Comparison of ENCODE assay signal across 8 cellular contexts in genomic region chr22:39319284-39320170, GRCh38. TPM values are rescaled to one million over a fixed set of nuclear protein-coding genes. Genes with fewer than 3 reads are reported as not detected.
DNase-seq lines count a peak whose midpoint lies in the region; ATAC-seq and TF ChIP-seq lines count a peak whose summit lies in the region.

RPL3 (minus strand) TSS chr22:39319623; CDS start chr22:39319597, 26 bp downstream.

- intact Hi-C loops in T-helper 2 cell treated with Interferon-gamma antibody and Interleukin-4, amounts not matched to agents 100 ng/mL and 5 ng/mL, for 36 hours (cut with micrococcal nuclease): loop anchor here (1.0 to 10.0 kb wide), 9 partner anchors 75 to 812 kb away; partner anchors contain the start of genes APOBEC3C, ATF4, CBX7 and DDX17
- intact Hi-C loops in uterus (cut with DNase I; ENCODE audit: low total_unique reads): loop anchor here (5.0 kb wide), 1 partner anchor 167 kb away; the partner anchor contains the start of gene CBX7

- H3K27me3 ChIP-seq in right atrium auricular region (no peaks in the 10 kb centered on the region), uterus (no peaks in the 10 kb centered on the region)

- peak; percentile 86 for ATAC-seq in HG02885 (IDR thresholded peaks at IDR 0.05; ENCODE audit: poor library complexity, unreplicated experiment)

- DNase-seq in NCI-H187 (lab: John Stamatoyannopoulos, UW) (peak; percentile 58 to 81), anterior cingulate cortex (lab: John Stamatoyannopoulos, UW) (peak; percentile 76 to 98 (median 94)), right atrium auricular region (ENCODE audit: low spot score) (peak; percentile 98), pulmonary artery endothelial cell (ENCODE audit: low read depth, low spot score) (peak; percentile 98), uterus (peak; percentile 97 to 98)

- H3K27ac ChIP-seq in right atrium auricular region (peak within 1 kb of the TSS; percentile 97 to 99), uterus (peak within 1 kb of the TSS; percentile 94 to 96)

- H3K4me3 ChIP-seq in right atrium auricular region: peak within 1 kb of the TSS; percentile 65 to 72
- H3K4me3 ChIP-seq in uterus: peak within 1 kb of the TSS; percentile 60 to 63

- TF ChIP-seq CTCF in right atrium auricular region (IDR thresholded peaks at IDR 0.05): no peak
- TF ChIP-seq CTCF in uterus (IDR thresholded peaks at IDR 0.05): peak; percentile 17 to 33 (median 23)

- peak; percentile 100 for TF ChIP-seq POLR2A in GM15510 (IDR thresholded peaks at IDR 0.05; ENCODE audit: borderline replicate concordance, extremely low read depth, insufficient read length)
- TF ChIP-seq POLR2A in uterus (IDR thresholded peaks at IDR 0.05): peak; percentile 61 to 85

- H3K9me3 ChIP-seq in right atrium auricular region (no peaks in the 10 kb centered on the region), uterus (no peaks in the 10 kb centered on the region)

- H3K4me1 ChIP-seq in right atrium auricular region (peaks cover 0 to 44% of the 10 kb centered on the region in 2 donors), uterus (peaks cover 0 to 24% of the 10 kb centered on the region in 2 donors)

- H3K36me3 ChIP-seq in right atrium auricular region (peaks cover 39% of the 10 kb centered on the region), uterus (no peaks in the 10 kb centered on the region)

RNA-seq across cellular contexts. Expression of gene RPL3, which starts in this region (rescaled TPM):
- 1,736 and 1,740 TPM in 2 replicates for total RNA-seq in T-helper 2 cell treated with Interferon-gamma antibody and Interleukin-4, amounts not matched to agents 100 ng/mL and 5 ng/mL, for 36 hours
- total RNA-seq in right atrium auricular region (1,000 to 10,000 TPM in 1 of 2 donors, 100 to 1,000 TPM in 1; 440 to 1,190 TPM), pulmonary artery endothelial cell (3,448 and 4,770 TPM in 2 replicates), uterus (1,000 to 10,000 TPM; 1,498 to 2,840 (median 2,333) TPM)

Comparison
In these comparisons a context has a peak if more than half of its experiments do, and no peak if none do; other contexts are left out.
1. Peak in every context shown above with its lines: DNase-seq, ATAC-seq, H3K4me3 ChIP-seq and H3K27ac ChIP-seq.
2. CTCF ChIP-seq: peak in uterus (4 of 4); none in right atrium auricular region (0 of 2).